9 cellular contexts compared by ENCODE assay signal in genomic region chr19:1449467-1450442, GRCh38. TPM values are rescaled to one million over a fixed set of nuclear protein-coding genes. Genes with fewer than 3 reads are reported as not detected.
A peak's percentile ranks its signal among the peaks of the same experiment; 100 is the strongest.
DNase-seq lines count a peak whose midpoint lies in the region; ATAC-seq, FAIRE-seq and TF ChIP-seq lines count a peak whose summit lies in the region.
"Had no signal": no experiment of that assay in that cellular context is flagged by ENCODE, and none has a peak within 500 bp of the region (broad histone marks: within the 10 kb centered on the region; RNA-seq: fewer than 3 reads in every experiment).

Gene APC2 (plus strand): TSS chr19:1450121. CDS start chr19:1453002, 2,881 bp downstream.

- H3K9me3 ChIP-seq in A549, result no peaks in the 10 kb centered on the region

- WGBS in A549 (ENCODE audit: missing lambda C conversion rate), result 41% methylated on average over 23 of the region's 74 CpGs

- peak within 1 kb of the TSS; percentile 63 for H3K4me2 ChIP-seq in A549

- no peak for TF ChIP-seq CTCF in A549 (IDR thresholded peaks at IDR 0.05)
- TF ChIP-seq CTCF in omental fat pad (IDR thresholded peaks at IDR 0.05), result no peak

- CTCF ChIA-PET in A549 (lab: Yijun Ruan, JAX), result interaction anchor here (0.6 kb wide), 1 partner anchor 116 kb away, joined by 8 read pairs; no protein-coding TSS in a partner anchor

- TF ChIP-seq POLR2A in A549 (IDR thresholded peaks at IDR 0.05; ENCODE audit: low read length), result no peak

- DNase-seq in A549 (ENCODE audit: low read depth in 1 of 2, low spot score in 1 of 2) (peak in 1 of 2 experiments; percentile 54), ELR (ENCODE audit: low read depth) (peak; percentile 50), hypothalamus (lab: John Stamatoyannopoulos, UW) (peak; percentile 25 to 90 (median 81)), NCI-H187 treated with DMSO at 0.1 percent for 48 hours (lab: John Stamatoyannopoulos, UW) (no peak), amniotic stem cell (lab: John Stamatoyannopoulos, UW) (no peak), omental fat pad (ENCODE audit: low spot score) (no peak)

- peak within 1 kb of the TSS; percentile 31; the same call in 2 of the 3 replicates for H3K4me3 ChIP-seq in A549

- peak; percentile 13 to 20; a peak in 2 of 6 replicates for ATAC-seq in A549
- peak; percentile 37 for ATAC-seq in SK-N-SH treated with all-trans-retinoic acid at 6 μM for 48 hours
- no peak for ATAC-seq in GM19328 (IDR thresholded peaks at IDR 0.05; ENCODE audit: unreplicated experiment)
- ATAC-seq in omental fat pad (ENCODE audit: low FRiP score), result no peak

- H3K4me1 ChIP-seq in A549, result peaks cover 18% of the 10 kb centered on the region; the same call in 2 of the 3 replicates

- POLR2A ChIA-PET in A549 (lab: Yijun Ruan, JAX), result no interaction called here

- peak within 1 kb of the TSS; percentile 43 to 72; a peak in 5 of 6 replicates for H3K27ac ChIP-seq in A549

- TF ChIP-seq RAD21 in A549 (conservative IDR thresholded peaks at IDR 0.05 in 1 of 2, IDR thresholded peaks at IDR 0.05 in 1 of 2), result no peak

- TF ChIP-seq EP300 in A549 (IDR thresholded peaks at IDR 0.05), result no peak

- FAIRE-seq in A549 (lab: Jason Lieb, UNC), result no peak
- FAIRE-seq: GM18507 had no signal

TF ChIP-seq in A549, 52 proteins besides CTCF, POLR2A, EP300 and RAD21:
- TF ChIP-seq CBX2 (IDR thresholded peaks at IDR 0.05; ENCODE audit: borderline replicate concordance, low read depth), result no peak
- TF ChIP-seq KDM1A (IDR thresholded peaks at IDR 0.05; ENCODE audit: low read depth), result peak; percentile 59; the same call in 1 of the 2 replicates

TF ChIP-seq in SK-N-SH treated with all-trans-retinoic acid at 6 μM for 48 hours, 23 proteins besides CTCF, POLR2A, EP300 and RAD21:
- no peak for TF ChIP-seq CSDC2 (CRISPR knock-in tag; IDR thresholded peaks at IDR 0.05)
- TF ChIP-seq, protein P1, sequence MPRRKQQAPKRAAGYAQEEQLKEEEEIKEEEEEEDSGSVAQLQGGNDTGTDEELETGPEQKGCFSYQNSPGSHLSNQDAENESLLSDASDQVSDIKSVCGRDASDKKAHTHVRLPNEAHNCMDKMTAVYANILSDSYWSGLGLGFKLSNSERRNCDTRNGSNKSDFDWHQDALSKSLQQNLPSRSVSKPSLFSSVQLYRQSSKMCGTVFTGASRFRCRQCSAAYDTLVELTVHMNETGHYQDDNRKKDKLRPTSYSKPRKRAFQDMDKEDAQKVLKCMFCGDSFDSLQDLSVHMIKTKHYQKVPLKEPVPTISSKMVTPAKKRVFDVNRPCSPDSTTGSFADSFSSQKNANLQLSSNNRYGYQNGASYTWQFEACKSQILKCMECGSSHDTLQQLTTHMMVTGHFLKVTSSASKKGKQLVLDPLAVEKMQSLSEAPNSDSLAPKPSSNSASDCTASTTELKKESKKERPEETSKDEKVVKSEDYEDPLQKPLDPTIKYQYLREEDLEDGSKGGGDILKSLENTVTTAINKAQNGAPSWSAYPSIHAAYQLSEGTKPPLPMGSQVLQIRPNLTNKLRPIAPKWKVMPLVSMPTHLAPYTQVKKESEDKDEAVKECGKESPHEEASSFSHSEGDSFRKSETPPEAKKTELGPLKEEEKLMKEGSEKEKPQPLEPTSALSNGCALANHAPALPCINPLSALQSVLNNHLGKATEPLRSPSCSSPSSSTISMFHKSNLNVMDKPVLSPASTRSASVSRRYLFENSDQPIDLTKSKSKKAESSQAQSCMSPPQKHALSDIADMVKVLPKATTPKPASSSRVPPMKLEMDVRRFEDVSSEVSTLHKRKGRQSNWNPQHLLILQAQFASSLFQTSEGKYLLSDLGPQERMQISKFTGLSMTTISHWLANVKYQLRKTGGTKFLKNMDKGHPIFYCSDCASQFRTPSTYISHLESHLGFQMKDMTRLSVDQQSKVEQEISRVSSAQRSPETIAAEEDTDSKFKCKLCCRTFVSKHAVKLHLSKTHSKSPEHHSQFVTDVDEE (CRISPR knock-in tag; IDR thresholded peaks at IDR 0.05), result no peak
- TF ChIP-seq ZFP30 (CRISPR knock-in tag; IDR thresholded peaks at IDR 0.05), result no peak
- TF ChIP-seq POU6F1 (CRISPR knock-in tag; IDR thresholded peaks at IDR 0.05; ENCODE audit: borderline replicate concordance, low read depth), result no peak
- no peak for TF ChIP-seq ZNF565 (CRISPR knock-in tag; conservative IDR thresholded peaks at IDR 0.05; ENCODE audit: low read depth)
- TF ChIP-seq RARB (CRISPR knock-in tag; IDR thresholded peaks at IDR 0.05), result no peak

RNA-seq across cellular contexts. Expression of gene APC2, which starts in this region (rescaled TPM):
- polyA plus RNA-seq in A549 (2011; rRNA removed) (0.32 and 0.36 TPM in 2 replicates), A549 (2017; fragmentation: RNase III; extraction: RNeasy Plus Mini Kit Qiagen cat#74134 plus additional on column Dnase treatment) (1.3 to 1.6 TPM (median 1.6 TPM) in 3 replicates)
- 1.2 and 1.5 TPM in 2 replicates for polyA plus RNA-seq in A549 (2012; cell fraction: cytosol; rRNA removed)
- 1.8 and 3.5 TPM in 2 replicates for polyA plus RNA-seq in A549 (2012; cell fraction: nucleus; rRNA removed)
- 0.68 and 1.0 TPM in 2 replicates for polyA minus RNA-seq in A549 (2011; rRNA and poly(A)+ RNA removed)
- total RNA-seq in omental fat pad, result under 1 TPM in 2 of 4 donors, not detected in 2; 0.12 to 0.19 TPM

Comparison
In these comparisons a context has a peak if more than half of its experiments do, and no peak if none do; other contexts are left out.
1. ATAC-seq: peak in A549 (2 of 2) and SK-N-SH treated with all-trans-retinoic acid at 6 μM for 48 hours (single experiment); none in GM19328 (single experiment) and omental fat pad (single experiment).
2. DNase-seq: peak in ELR (single experiment) and hypothalamus (51 of 51); none in NCI-H187 treated with DMSO at 0.1 percent for 48 hours (single experiment), amniotic stem cell (single experiment) and omental fat pad (single experiment).